Comparison of ENCODE assay signal across 1 cellular context in the genomic region with DNA sequence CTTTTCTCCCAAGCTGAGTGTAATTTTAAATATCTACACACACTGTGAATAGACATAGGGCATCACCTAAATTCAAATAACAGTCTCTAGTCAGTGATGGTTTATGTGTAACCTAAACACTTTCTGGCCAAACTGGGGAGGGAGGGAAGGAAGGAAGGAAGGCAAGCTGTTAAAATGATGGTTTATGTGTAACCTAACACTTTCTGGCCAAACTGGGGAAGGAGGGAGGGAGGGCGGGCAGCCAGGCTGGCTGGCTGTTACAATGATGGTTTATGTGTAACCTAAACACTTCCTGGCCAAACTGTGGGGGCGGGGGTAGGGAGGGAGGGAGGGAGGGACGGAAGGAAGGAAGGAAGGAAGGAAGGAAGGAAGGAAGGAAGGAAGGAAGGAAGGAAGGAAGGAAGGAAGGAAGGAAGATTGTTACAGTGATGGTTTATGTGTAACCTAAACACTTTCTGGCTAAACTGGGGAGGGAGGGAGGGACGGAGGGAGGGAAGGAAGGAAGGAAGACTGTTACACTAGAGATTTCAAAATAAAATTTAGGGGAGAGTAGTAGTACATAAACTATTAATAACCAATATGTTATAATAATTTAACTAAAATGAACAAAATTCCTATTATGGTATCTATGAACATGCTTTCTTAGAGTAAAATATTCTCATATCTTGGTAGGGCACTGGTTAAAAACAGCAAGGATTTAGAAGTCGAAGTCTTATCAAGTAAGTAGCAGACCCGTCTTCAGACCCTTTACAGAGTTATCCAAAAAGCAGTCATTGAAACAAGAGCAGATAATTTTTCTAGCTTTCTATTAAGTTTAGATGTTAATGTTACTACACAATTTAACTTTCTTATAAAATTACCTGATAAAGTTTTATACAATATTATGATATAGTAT.
TF ChIP-seq lines count a peak whose summit lies in the region.

No MANE protein-coding gene starts in this region.

TF ChIP-seq in SK-N-SH, 30 proteins besides CTCF, POLR2A, EP300 and RAD21 (continued from another document):
- TF ChIP-seq, protein P1, sequence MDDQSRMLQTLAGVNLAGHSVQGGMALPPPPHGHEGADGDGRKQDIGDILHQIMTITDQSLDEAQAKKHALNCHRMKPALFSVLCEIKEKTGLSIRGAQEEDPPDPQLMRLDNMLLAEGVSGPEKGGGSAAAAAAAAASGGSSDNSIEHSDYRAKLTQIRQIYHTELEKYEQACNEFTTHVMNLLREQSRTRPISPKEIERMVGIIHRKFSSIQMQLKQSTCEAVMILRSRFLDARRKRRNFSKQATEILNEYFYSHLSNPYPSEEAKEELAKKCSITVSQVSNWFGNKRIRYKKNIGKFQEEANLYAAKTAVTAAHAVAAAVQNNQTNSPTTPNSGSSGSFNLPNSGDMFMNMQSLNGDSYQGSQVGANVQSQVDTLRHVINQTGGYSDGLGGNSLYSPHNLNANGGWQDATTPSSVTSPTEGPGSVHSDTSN (IDR thresholded peaks at IDR 0.05), result no peak
